Comparison of ENCODE assay signal across 8 cellular contexts in the genomic region with DNA sequence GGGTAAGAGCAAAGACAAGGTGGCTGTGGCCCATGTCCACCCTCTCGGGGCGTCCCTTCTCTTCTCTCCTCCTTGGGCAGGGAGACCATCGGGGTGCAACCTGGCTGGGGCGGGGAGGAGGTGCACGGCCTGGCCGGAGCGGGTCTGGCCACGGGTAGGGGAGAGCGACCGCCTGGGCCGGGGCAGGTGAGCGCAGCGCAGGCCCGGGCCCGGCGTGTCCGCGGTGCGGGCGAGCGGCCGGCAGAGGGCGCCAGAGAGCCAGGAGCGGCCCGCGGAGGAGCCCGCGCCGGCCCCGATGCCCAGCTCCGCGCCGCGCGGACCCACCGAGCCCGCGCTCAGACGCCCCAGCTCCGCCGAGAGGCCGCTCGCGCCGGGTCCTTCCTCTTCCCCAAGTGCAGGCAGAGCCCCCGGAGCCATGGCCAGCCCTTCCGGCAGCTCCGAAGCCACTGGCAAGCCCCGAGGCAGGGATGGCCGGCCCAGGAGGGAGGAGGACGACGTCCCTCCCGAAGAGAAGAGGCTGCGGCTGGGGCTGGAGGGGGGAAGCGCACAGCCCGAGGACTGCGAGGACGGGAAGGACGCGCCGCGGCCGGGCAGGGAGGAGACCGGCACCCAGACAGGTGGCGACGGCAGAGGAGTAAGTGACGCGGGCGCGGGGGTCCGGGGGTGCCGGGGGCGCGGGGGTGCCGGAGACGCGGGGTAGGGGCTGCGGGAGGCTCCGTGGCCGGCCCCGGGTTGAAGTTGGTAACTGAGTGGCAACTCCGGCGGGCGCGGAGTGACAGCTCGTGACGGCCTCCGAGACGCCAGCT.
DNase-seq lines count a peak whose midpoint lies in the region; ATAC-seq and TF ChIP-seq lines count a peak whose summit lies in the region.
"Not testable (repeated sequence)": the region's sequence is repeated elsewhere in the genome, so short reads cannot be mapped to it uniquely, and the experiment has no call there.

No MANE protein-coding gene starts in this region.

- H3K4me1 ChIP-seq in sigmoid colon; thoracic aorta (ENCODE audit: control insufficient read depth in 1 of 2, low read depth in 2 of 2): not testable (repeated sequence)

- not testable (repeated sequence) for TF ChIP-seq EP300 in Ishikawa (IDR thresholded peaks at IDR 0.05; ENCODE audit: borderline replicate concordance); sigmoid colon (IDR thresholded peaks at IDR 0.05)

- H3K27ac ChIP-seq in sigmoid colon, thoracic aorta: not testable (repeated sequence)

- TF ChIP-seq CTCF in sigmoid colon (IDR thresholded peaks at IDR 0.05) (peak in 1 of 4 experiments; percentile 43), thoracic aorta (IDR thresholded peaks at IDR 0.05) (peak; percentile 17)

- H3K27ac Mint-ChIP-seq in T-cell; activated T-cell treated with anti-CD3 and anti-CD28 coated beads, Interleukin-2, amount 50 U/mL, for 72 hours; immature natural killer cell: not testable (repeated sequence)

- TF ChIP-seq RAD21 in Ishikawa (IDR thresholded peaks at IDR 0.05; ENCODE audit: low read depth), result peak; percentile 49; the same call in 1 of the 2 replicates

- not testable (repeated sequence) for H3K4me1 Mint-ChIP-seq in T-cell; activated T-cell treated with anti-CD3 and anti-CD28 coated beads, Interleukin-2, amount 50 U/mL, for 72 hours (ENCODE audit: low read depth); immature natural killer cell

- TF ChIP-seq POLR2A in sigmoid colon (IDR thresholded peaks at IDR 0.05), result not testable (repeated sequence)

- peak overlapping the region in 3 of 4 donors; percentile 27 to 36 (median 34) for H3K4me3 ChIP-seq in sigmoid colon
- peak overlapping the region; percentile 60 for H3K4me3 ChIP-seq in thoracic aorta

- H3K27me3 ChIP-seq in sigmoid colon, result peaks cover 3 to 17% (median 6%) of the 10 kb centered on the region in 3 donors
- H3K27me3 ChIP-seq in thoracic aorta (replicated peaks; ENCODE audit: insufficient read depth), result not testable (repeated sequence)

- not testable (repeated sequence) for H3K9me3 Mint-ChIP-seq in T-cell; activated T-cell treated with anti-CD3 and anti-CD28 coated beads, Interleukin-2, amount 50 U/mL, for 72 hours; immature natural killer cell

- not testable (repeated sequence) for ATAC-seq in T-cell (replicated peaks in 1 of 4); activated T-cell treated with anti-CD3 and anti-CD28 coated beads, Interleukin-2, amount 50 U/mL, for 72 hours (replicated peaks in 1 of 2); thoracic aorta (ENCODE audit: insufficient number of reproducible peaks, low FRiP score, low read depth)

- DNase-seq in DMS53 (lab: John Stamatoyannopoulos, UW) (peak; percentile 26), T-cell (peak in 29 of 34 experiments; percentile 4 to 62 (median 28)), dermis blood vessel endothelial cell (peak; percentile 50), immature natural killer cell (peak; percentile 28 to 58 (median 52))
- peak; percentile 60 to 79 for DNase-seq in activated T-cell treated with anti-CD3 and anti-CD28 coated beads, Interleukin-2, amount 50 U/mL, for 72 hours
- not testable (repeated sequence) for DNase-seq in sigmoid colon; thoracic aorta (ENCODE audit: low spot score)

- not testable (repeated sequence) for H3K9me3 ChIP-seq in sigmoid colon, thoracic aorta

- H3K36me3 Mint-ChIP-seq in T-cell; activated T-cell treated with anti-CD3 and anti-CD28 coated beads, Interleukin-2, amount 50 U/mL, for 72 hours (ENCODE audit: insufficient read depth in 2 of 2); immature natural killer cell: not testable (repeated sequence)

- POLR2A ChIA-PET in T-cell (lab: Charles Lee), result not testable (repeated sequence)

- WGBS in sigmoid colon, 2 donors, result 1% methylated on average over 86 of the region's 89 CpGs

- H3K36me3 ChIP-seq in sigmoid colon, thoracic aorta: not testable (repeated sequence)

- intact Hi-C loops in sigmoid colon (cut with DNase I), result loop anchor here (5.0 kb wide), 2 partner anchors 253 to 378 kb away; no protein-coding TSS in a partner anchor

- H3K27me3 Mint-ChIP-seq in T-cell (peaks cover 17 to 41% of the 10 kb centered on the region in 2 donors), immature natural killer cell (ENCODE audit: low read depth in 3 of 3) (peaks cover 1 to 12% (median 7%) of the 10 kb centered on the region in 3 donors)
- peaks cover 37% of the 10 kb centered on the region for H3K27me3 Mint-ChIP-seq in activated T-cell treated with anti-CD3 and anti-CD28 coated beads, Interleukin-2, amount 50 U/mL, for 72 hours (ENCODE audit: low read depth)

- peak overlapping the region; percentile 53 to 72 (median 69) for H3K4me3 Mint-ChIP-seq in T-cell
- H3K4me3 Mint-ChIP-seq in activated T-cell treated with anti-CD3 and anti-CD28 coated beads, Interleukin-2, amount 50 U/mL, for 72 hours, result peak overlapping the region in 1 of 2 donors; percentile 27
- H3K4me3 Mint-ChIP-seq in immature natural killer cell, result peak overlapping the region; percentile 2 to 75 (median 71)

- CTCF ChIA-PET in T-cell (lab: Charles Lee), result not testable (repeated sequence)
